In genomic region chr9:34379334-34380033, GRCh38 we compare ENCODE assay signal across 1 cellular context.
TF ChIP-seq lines count a peak whose summit lies in the region.

No MANE protein-coding gene starts in this region.

TF ChIP-seq in HepG2, 621 proteins besides CTCF, POLR2A, EP300 and RAD21 (continued from another document and continues in another):
- no peak for TF ChIP-seq KIAA2018 (CRISPR knock-in tag; IDR thresholded peaks at IDR 0.05; ENCODE audit: borderline replicate concordance)
- no peak for TF ChIP-seq GTF3A (CRISPR knock-in tag; conservative IDR thresholded peaks at IDR 0.05)
- TF ChIP-seq SOX5 (CRISPR knock-in tag; IDR thresholded peaks at IDR 0.05; ENCODE audit: borderline replicate concordance) = 0 out of 2 replicates have a peak, but pooled peaks have one; percentile 34
- no peak for TF ChIP-seq ZKSCAN1 (IDR thresholded peaks at IDR 0.05; ENCODE audit: low read length)
- TF ChIP-seq NFIC (IDR thresholded peaks at IDR 0.05; ENCODE audit: low read length) = no peak
- no peak for TF ChIP-seq RBM39 (IDR thresholded peaks at IDR 0.05; ENCODE audit: low read depth, low read length, poor library complexity, severe bottlenecking)
- no peak for TF ChIP-seq TERF1 (CRISPR knock-in tag; IDR thresholded peaks at IDR 0.05)
- no peak for TF ChIP-seq HOXA7 (CRISPR knock-in tag; IDR thresholded peaks at IDR 0.05)
- no peak; the same call in 1 of the 2 replicates for TF ChIP-seq THAP7 (CRISPR knock-in tag; IDR thresholded peaks at IDR 0.05)
- no peak for TF ChIP-seq ZFP36 (IDR thresholded peaks at IDR 0.05; ENCODE audit: borderline replicate concordance, low read depth, low read length, partially characterized antibody)
- no peak for TF ChIP-seq FOXM1 (CRISPR knock-in tag; IDR thresholded peaks at IDR 0.05)
- TF ChIP-seq HOXD1 (CRISPR knock-in tag; IDR thresholded peaks at IDR 0.05) = no peak
- no peak for TF ChIP-seq RFX5 (IDR thresholded peaks at IDR 0.05; ENCODE audit: low read depth, low read length)
- TF ChIP-seq AFF4 (CRISPR knock-in tag; IDR thresholded peaks at IDR 0.05) = no peak
- no peak for TF ChIP-seq PREB (CRISPR knock-in tag; IDR thresholded peaks at IDR 0.05)
- TF ChIP-seq E2F5 (CRISPR knock-in tag; conservative IDR thresholded peaks at IDR 0.05) = no peak
- TF ChIP-seq REL (CRISPR knock-in tag; conservative IDR thresholded peaks at IDR 0.05) = no peak; the same call in none of the 2 replicates
- no peak for TF ChIP-seq PAX8 (CRISPR knock-in tag; IDR thresholded peaks at IDR 0.05; ENCODE audit: borderline replicate concordance)
- TF ChIP-seq RBFOX2 (IDR thresholded peaks at IDR 0.05; ENCODE audit: low read depth, low read length) = no peak
- TF ChIP-seq RFXAP (CRISPR knock-in tag; IDR thresholded peaks at IDR 0.05; ENCODE audit: borderline replicate concordance) = no peak
- no peak for TF ChIP-seq ATAD3A (CRISPR knock-in tag; IDR thresholded peaks at IDR 0.05)
- TF ChIP-seq ZBTB25 (CRISPR knock-in tag; IDR thresholded peaks at IDR 0.05) = peak; percentile 18; the same call in 1 of the 2 replicates
- no peak for TF ChIP-seq ZSCAN30 (CRISPR knock-in tag; IDR thresholded peaks at IDR 0.05)
- TF ChIP-seq ZNF441 (CRISPR knock-in tag; IDR thresholded peaks at IDR 0.05; ENCODE audit: borderline replicate concordance) = no peak
- peak; percentile 12; the same call in 1 of the 2 replicates for TF ChIP-seq ZNF343 (CRISPR knock-in tag; IDR thresholded peaks at IDR 0.05)
- TF ChIP-seq ZNF691 (CRISPR knock-in tag; IDR thresholded peaks at IDR 0.05; ENCODE audit: borderline replicate concordance, low read depth) = no peak
- TF ChIP-seq NR2F6 (IDR thresholded peaks at IDR 0.05) = peak; percentile 43; the same call in 1 of the 2 replicates
- peak; percentile 54; the same call in 1 of the 2 replicates for TF ChIP-seq NR2F6 (CRISPR knock-in tag; IDR thresholded peaks at IDR 0.05)
- TF ChIP-seq USF2 (IDR thresholded peaks at IDR 0.05; ENCODE audit: low read depth, low read length) = no peak
- TF ChIP-seq USF2 (CRISPR knock-in tag; IDR thresholded peaks at IDR 0.05; ENCODE audit: borderline replicate concordance) = no peak
- TF ChIP-seq ZBTB3 (CRISPR knock-in tag; IDR thresholded peaks at IDR 0.05; ENCODE audit: borderline replicate concordance, low read depth) = no peak
- TF ChIP-seq HNF4A (CRISPR knock-in tag; IDR thresholded peaks at IDR 0.05) = 0 out of 2 replicates have a peak, but pooled peaks have one; percentile 7
- TF ChIP-seq PITX1 (CRISPR knock-in tag; IDR thresholded peaks at IDR 0.05) = no peak
- TF ChIP-seq ZNF670 (CRISPR knock-in tag; IDR thresholded peaks at IDR 0.05; ENCODE audit: borderline replicate concordance) = no peak
- TF ChIP-seq ISL2 (CRISPR knock-in tag; IDR thresholded peaks at IDR 0.05) = no peak
- no peak for TF ChIP-seq PAF1 (CRISPR knock-in tag; IDR thresholded peaks at IDR 0.05)
- no peak for TF ChIP-seq ZNF160 (CRISPR knock-in tag; IDR thresholded peaks at IDR 0.05)
- TF ChIP-seq HIC2 (CRISPR knock-in tag; IDR thresholded peaks at IDR 0.05; ENCODE audit: low read depth) = peak; percentile 7; the same call in 1 of the 2 replicates
